Comparison of ENCODE assay signal across 9 cellular contexts in genomic region chr1:148735538-148735937, GRCh38. TPM values are rescaled to one million over a fixed set of nuclear protein-coding genes. Genes with fewer than 3 reads are reported as not detected.
A peak's percentile ranks its signal among the peaks of the same experiment; 100 is the strongest.
DNase-seq lines count a peak whose midpoint lies in the region; ATAC-seq, FAIRE-seq and TF ChIP-seq lines count a peak whose summit lies in the region.
"Not testable (repeated sequence)": the region's sequence is repeated elsewhere in the genome, so short reads cannot be mapped to it uniquely, and the experiment has no call there.
"Had no signal": no experiment of that assay in that cellular context is flagged by ENCODE, and none has a peak within 500 bp of the region (broad histone marks: within the 10 kb centered on the region; RNA-seq: fewer than 3 reads in every experiment).

No MANE protein-coding gene starts in this region.

- ATAC-seq in GM19023 (IDR thresholded peaks at IDR 0.05; ENCODE audit: unreplicated experiment), result peak; percentile 53
- peak; percentile 48 for ATAC-seq in GM21825 (IDR thresholded peaks at IDR 0.05; ENCODE audit: unreplicated experiment)
- peak; percentile 55 for ATAC-seq in HG03039 (IDR thresholded peaks at IDR 0.05; ENCODE audit: unreplicated experiment)
- ATAC-seq in T-helper 17 cell, result peak; percentile 72
- ATAC-seq in esophagus mucosa, result peak; percentile 41
- peak; percentile 81 to 87 for ATAC-seq in lower lobe of right lung
- ATAC-seq in stimulated activated naive CD8-positive, alpha-beta T cell treated with anti-CD3 and anti-CD28 coated beads, Interleukin-15, Interleukin-2, amounts not matched to agents 100 U/mL and 50 U/mL, for 24 hours, result peak; percentile 79

- not testable (repeated sequence) for H3K4me3 Mint-ChIP-seq in T-helper 17 cell

- DNase-seq in GM12891 (ENCODE audit: insufficient read length, low spot score); T-helper 17 cell; lower lobe of right lung; stimulated activated naive CD8-positive, alpha-beta T cell treated with anti-CD3 and anti-CD28 coated beads, Interleukin-15, Interleukin-2, amounts not matched to agents 100 U/mL and 50 U/mL, for 24 hours: not testable (repeated sequence)

- not testable (repeated sequence) for H3K36me3 Mint-ChIP-seq in T-helper 17 cell (ENCODE audit: low read depth)

- H3K27ac Mint-ChIP-seq in T-helper 17 cell, result not testable (repeated sequence)

- not testable (repeated sequence) for TF ChIP-seq POLR2A in GM12891 (IDR thresholded peaks at IDR 0.05; ENCODE audit: low read depth, low read length)

- FAIRE-seq in GM12891 (lab: Jason Lieb, UNC), result peak; percentile 93

- H3K4me1 ChIP-seq in lower lobe of right lung, result not testable (repeated sequence)

- H3K4me3 ChIP-seq in lower lobe of right lung, result not testable (repeated sequence)

- TF ChIP-seq CTCF in lower lobe of right lung (IDR thresholded peaks at IDR 0.05), result not testable (repeated sequence)

- not testable (repeated sequence) for H3K4me1 Mint-ChIP-seq in T-helper 17 cell

- intact Hi-C loops in lower lobe of right lung (cut with DNase I), result not testable (repeated sequence)

- not testable (repeated sequence) for H3K27me3 Mint-ChIP-seq in T-helper 17 cell

- not testable (repeated sequence) for H3K27ac ChIP-seq in lower lobe of right lung

- not testable (repeated sequence) for H3K36me3 ChIP-seq in lower lobe of right lung

- H3K27me3 ChIP-seq in lower lobe of right lung (ENCODE audit: low read depth), result not testable (repeated sequence)

- H3K9me3 ChIP-seq in T-helper 17 cell (ENCODE audit: control insufficient read depth, low read length, poor library complexity, severe bottlenecking); lower lobe of right lung: not testable (repeated sequence)

RNA-seq across cellular contexts. Expression of gene NUDT4B, which starts 13.0 kb away (rescaled TPM):
- 2.5 TPM for polyA plus RNA-seq in GM12891 (2012; ENCODE audit: low read depth, missing spikeins)
- not detected for total RNA-seq in T-helper 17 cell
- total RNA-seq in esophagus mucosa, result not detected
- total RNA-seq in lower lobe of right lung, result not detected
- total RNA-seq: WTC11 had no signal
